Comparison of ENCODE assay signal across 18 cellular contexts in genomic region chr11:110123003-110123402, GRCh38. TPM values are rescaled to one million over a fixed set of nuclear protein-coding genes. Genes with fewer than 3 reads are reported as not detected.
DNase-seq lines count a peak whose midpoint lies in the region; ATAC-seq, FAIRE-seq and TF ChIP-seq lines count a peak whose summit lies in the region.
"Had no signal": no experiment of that assay in that cellular context is flagged by ENCODE, and none has a peak within 500 bp of the region (broad histone marks: within the 10 kb centered on the region; RNA-seq: fewer than 3 reads in every experiment).

No MANE protein-coding gene starts in this region.

- in situ Hi-C loops in G401 (cut with HindIII; ENCODE audit: low sequenced_read_pairs): no loop called here

- H3K9me3 ChIP-seq in skeletal muscle satellite cell (replicated peaks; ENCODE audit: low read length): no peaks in the 10 kb centered on the region
- H3K9me3 ChIP-seq: tibial nerve had no signal

- H3K4me1 ChIP-seq in skeletal muscle satellite cell (ENCODE audit: control insufficient read depth, insufficient read depth, low read length): peaks cover 73% of the 10 kb centered on the region

- H3K4me2 ChIP-seq in skeletal muscle satellite cell (ENCODE audit: low read length): peak overlapping the region; percentile 29

- peaks cover 22% of the 10 kb centered on the region for H3K36me3 ChIP-seq in skeletal muscle satellite cell (ENCODE audit: insufficient read depth, low read length)

- intact Hi-C loops in left ventricle myocardium superior (cut with micrococcal nuclease): no loop called here

- TF ChIP-seq POLR2A in GM12892 (IDR thresholded peaks at IDR 0.05; ENCODE audit: low read depth, low read length): no peak

- no peak overlapping the region for H3K4me3 ChIP-seq in skeletal muscle satellite cell (ENCODE audit: low read length)
- H3K4me3 ChIP-seq: tibial nerve had no signal

- H3K27me3 ChIP-seq in skeletal muscle satellite cell (ENCODE audit: control insufficient read depth, insufficient read depth, low read length): no peaks in the 10 kb centered on the region
- H3K27me3 ChIP-seq: tibial nerve had no signal

- H3K9ac ChIP-seq in skeletal muscle satellite cell (ENCODE audit: low read depth, low read length): peak overlapping the region; percentile 51

- ATAC-seq in HG03439 (IDR thresholded peaks at IDR 0.05; ENCODE audit: unreplicated experiment) (peak; percentile 50), left ventricle myocardium superior (no peak)

- no peak for DNase-seq in GM12892 (ENCODE audit: insufficient read length)
- peak; percentile 31 for DNase-seq in dedifferentiated amniotic fluid mesenchymal stem cell (ENCODE audit: extremely low spot score)
- no peak for DNase-seq in NCI-H1694 (lab: John Stamatoyannopoulos, UW)
- DNase-seq in SHP77 treated with DMSO at 0.1 percent for 48 hours (lab: John Stamatoyannopoulos, UW): no peak
- DNase-seq in left ventricle myocardium superior: no peak
- no peak for DNase-seq in G401 (ENCODE audit: low spot score)
- DNase-seq: activated CD4-positive, alpha-beta T cell treated with anti-CD3 and anti-CD28 coated beads, Interleukin-2, amount 10 ng/mL, durations not matched to agents 7 days and 5 days; activated naive CD8-positive, alpha-beta T cell treated with anti-CD3 and anti-CD28 coated beads, Interleukin-2, amount 10 ng/mL, durations not matched to agents 7 days and 5 days; activated T-cell treated with anti-CD3 and anti-CD28 coated beads, Interleukin-2, amount 50 U/mL, for 24 hours; CD4-positive, alpha-beta memory T cell; cortex of kidney; HFFc6; NCI-H1436; NCI-H446 treated with DMSO at 0.1 percent for 48 hours; nucleus accumbens had no signal

- peak; percentile 66 for FAIRE-seq in GM12892 (lab: Jason Lieb, UNC)

RNA-seq across cellular contexts. Expression of gene ZC3H12C, which starts 29.8 kb away (rescaled TPM):
- 15.0 TPM for polyA plus RNA-seq in GM12892 (2012; ENCODE audit: missing spikeins)
- 17.9 and 18.0 TPM in 2 replicates for total RNA-seq in skeletal muscle satellite cell (2012; rRNA removed)
- 18.3 TPM for total RNA-seq in left ventricle myocardium superior
- 0.03 and 0.18 TPM in 2 replicates for total RNA-seq in G401 (2014; rRNA removed; shearing (Covaris generic))
- polyA plus RNA-seq: CD4-positive, alpha-beta memory T cell had no signal

Comparison
In these comparisons a context has a peak if more than half of its experiments do, and no peak if none do; other contexts are left out.
1. RNA of gene ZC3H12C, which starts 29.8 kb away (total RNA-seq): 18.3 TPM in left ventricle myocardium superior (single experiment); 0.03 to 0.18 TPM in G401; every median in the first group is over 10 times any median in the second.